Comparison of ENCODE assay signal across 15 cellular contexts in the genomic region with DNA sequence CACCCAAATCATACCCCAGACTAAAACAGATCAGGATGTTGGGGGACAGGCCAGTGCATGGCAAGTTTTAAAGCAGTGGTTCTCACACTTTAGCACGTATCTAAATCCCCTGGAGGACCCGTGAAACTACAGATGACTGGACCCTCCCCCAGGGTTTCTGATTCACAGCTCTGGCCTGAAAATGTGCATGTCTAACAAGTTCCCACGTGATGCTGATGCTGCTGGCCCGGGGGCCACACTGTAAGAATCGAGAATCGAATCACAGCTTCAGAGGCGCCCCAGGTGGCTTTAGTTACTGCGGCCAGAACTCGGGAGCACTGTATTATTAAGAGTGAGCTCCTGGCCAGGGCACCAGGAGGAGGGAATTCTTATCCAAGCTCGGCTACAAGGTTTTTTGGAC. TPM values are rescaled to one million over a fixed set of nuclear protein-coding genes. Genes with fewer than 3 reads are reported as not detected.
DNase-seq lines count a peak whose midpoint lies in the region; ATAC-seq and TF ChIP-seq lines count a peak whose summit lies in the region.
"Had no signal": no experiment of that assay in that cellular context is flagged by ENCODE, and none has a peak within 500 bp of the region (broad histone marks: within the 10 kb centered on the region; RNA-seq: fewer than 3 reads in every experiment).

No MANE protein-coding gene starts in this region.

- CTCF ChIA-PET in activated CD4-positive, alpha-beta memory T cell treated with anti-CD3 and anti-CD28 coated beads for 36 hours (lab: Charles Lee): interaction anchor here (0.8 to 6.5 kb wide), 6 partner anchors 9 to 405 kb away, joined by 3 to 51 read pairs (median 8); partner anchors contain the start of gene ADAMTS17

- ATAC-seq in right cardiac atrium (no peak), GM21723 (IDR thresholded peaks at IDR 0.05; ENCODE audit: unreplicated experiment) (no peak), left colon (no peak)
- ATAC-seq in stimulated activated naive CD8-positive, alpha-beta T cell treated with anti-CD3 and anti-CD28 coated beads, Interleukin-15, amount 100 ng/mL, for 72 hours: peak; percentile 82
- ATAC-seq: foreskin keratinocyte, PC-3 had no signal

- no peak for TF ChIP-seq CTCF in right atrium auricular region (IDR thresholded peaks at IDR 0.05)
- TF ChIP-seq CTCF in coronary artery (IDR thresholded peaks at IDR 0.05): no peak

- H3K27me3 ChIP-seq in right atrium auricular region (no peaks in the 10 kb centered on the region), right cardiac atrium (ENCODE audit: control insufficient read depth, insufficient read depth) (no peaks in the 10 kb centered on the region)

- no peak overlapping the region for H3K4me3 Mint-ChIP-seq in activated CD4-positive, alpha-beta memory T cell treated with anti-CD3 and anti-CD28 coated beads for 36 hours
- H3K4me3 Mint-ChIP-seq in stimulated activated naive CD8-positive, alpha-beta T cell treated with anti-CD3 and anti-CD28 coated beads, Interleukin-15, amount 100 ng/mL, for 72 hours: peak overlapping the region; percentile 61 to 71
- H3K4me3 Mint-ChIP-seq: naive B cell had no signal

- H3K27me3 Mint-ChIP-seq in activated CD4-positive, alpha-beta memory T cell treated with anti-CD3 and anti-CD28 coated beads for 36 hours: no peaks in the 10 kb centered on the region
- peaks cover 30% of the 10 kb centered on the region for H3K27me3 Mint-ChIP-seq in stimulated activated naive CD8-positive, alpha-beta T cell treated with anti-CD3 and anti-CD28 coated beads, Interleukin-15, amount 100 ng/mL, for 72 hours

- H3K36me3 ChIP-seq in right atrium auricular region: no peaks in the 10 kb centered on the region
- H3K36me3 ChIP-seq: cardiac muscle cell, lower lobe of right lung, WERI-Rb-1 had no signal

- H3K4me3 ChIP-seq in right atrium auricular region (no peak overlapping the region), right cardiac atrium (ENCODE audit: low read length) (no peak overlapping the region), coronary artery (no peak overlapping the region)
- H3K4me3 ChIP-seq: cardiac muscle cell, lower lobe of right lung had no signal

- H3K9me3 Mint-ChIP-seq in activated CD4-positive, alpha-beta memory T cell treated with anti-CD3 and anti-CD28 coated beads for 36 hours: no peaks in the 10 kb centered on the region
- no peaks in the 10 kb centered on the region for H3K9me3 Mint-ChIP-seq in stimulated activated naive CD8-positive, alpha-beta T cell treated with anti-CD3 and anti-CD28 coated beads, Interleukin-15, amount 100 ng/mL, for 72 hours

- peak; percentile 50 for DNase-seq in right atrium auricular region (ENCODE audit: low spot score)
- DNase-seq in right cardiac atrium: no peak
- peak; percentile 70 for DNase-seq in activated CD4-positive, alpha-beta memory T cell treated with anti-CD3 and anti-CD28 coated beads for 36 hours
- peak; percentile 47 for DNase-seq in coronary artery (ENCODE audit: low spot score)
- DNase-seq in stimulated activated naive CD8-positive, alpha-beta T cell treated with anti-CD3 and anti-CD28 coated beads, Interleukin-15, amount 100 ng/mL, for 72 hours: peak; percentile 22 to 60
- DNase-seq in activated gamma-delta T cell treated with Interleukin-2 at 50 U/mL for 16 hours: no peak
- no peak for DNase-seq in left colon
- DNase-seq: foreskin keratinocyte, lower lobe of right lung, naive B cell, NCI-H1436, PC-3, WERI-Rb-1 had no signal

- no peaks in the 10 kb centered on the region for H3K9me3 ChIP-seq in right atrium auricular region
- H3K9me3 ChIP-seq in right cardiac atrium (ENCODE audit: control insufficient read depth, low read length): no peaks in the 10 kb centered on the region
- H3K9me3 ChIP-seq: lower lobe of right lung had no signal

- 71% methylated on average over 10 of the region's 10 CpGs for WGBS in right cardiac atrium

- H3K4me1 Mint-ChIP-seq in activated CD4-positive, alpha-beta memory T cell treated with anti-CD3 and anti-CD28 coated beads for 36 hours (ENCODE audit: low read depth): peaks cover 50% of the 10 kb centered on the region
- H3K4me1 Mint-ChIP-seq in stimulated activated naive CD8-positive, alpha-beta T cell treated with anti-CD3 and anti-CD28 coated beads, Interleukin-15, amount 100 ng/mL, for 72 hours: peaks cover 66% of the 10 kb centered on the region
- H3K4me1 Mint-ChIP-seq: naive B cell had no signal

- H3K27ac ChIP-seq in right atrium auricular region: no peak overlapping the region
- no peak overlapping the region for H3K27ac ChIP-seq in right cardiac atrium (ENCODE audit: low read length)
- no peak overlapping the region for H3K27ac ChIP-seq in coronary artery
- H3K27ac ChIP-seq: cardiac muscle cell, foreskin keratinocyte, lower lobe of right lung, WERI-Rb-1 had no signal

- peaks cover 0 to 7% of the 10 kb centered on the region in 2 donors for H3K4me1 ChIP-seq in right atrium auricular region
- H3K4me1 ChIP-seq in right cardiac atrium (ENCODE audit: control insufficient read depth, insufficient read depth, low read length): no peaks in the 10 kb centered on the region
- H3K4me1 ChIP-seq: foreskin keratinocyte, lower lobe of right lung had no signal

- intact Hi-C loops in right cardiac atrium (cut with DNase I) (loop anchor here in 2 of 4 donors (10.0 kb wide), 2 partner anchors 125 to 375 kb away; no protein-coding TSS in a partner anchor), left colon (cut with DNase I, micrococcal nuclease) (no loop called here)
- intact Hi-C loops in activated CD4-positive, alpha-beta memory T cell treated with anti-CD3 and anti-CD28 coated beads for 36 hours (cut with micrococcal nuclease): loop anchor here (1.0 to 10.0 kb wide), 3 partner anchors 12 to 1045 kb away; partner anchors contain the start of gene MEF2A

- POLR2A ChIA-PET in activated CD4-positive, alpha-beta memory T cell treated with anti-CD3 and anti-CD28 coated beads for 36 hours (lab: Charles Lee): interaction anchor here (0.9 kb wide), 1 partner anchor 9 kb away, joined by 3 read pairs; no protein-coding TSS in a partner anchor

- no peak overlapping the region for H3K27ac Mint-ChIP-seq in activated CD4-positive, alpha-beta memory T cell treated with anti-CD3 and anti-CD28 coated beads for 36 hours
- H3K27ac Mint-ChIP-seq in stimulated activated naive CD8-positive, alpha-beta T cell treated with anti-CD3 and anti-CD28 coated beads, Interleukin-15, amount 100 ng/mL, for 72 hours: no peak overlapping the region
- H3K27ac Mint-ChIP-seq: naive B cell had no signal

- peaks cover 4% of the 10 kb centered on the region for H3K36me3 Mint-ChIP-seq in activated CD4-positive, alpha-beta memory T cell treated with anti-CD3 and anti-CD28 coated beads for 36 hours
- H3K36me3 Mint-ChIP-seq: naive B cell had no signal

RNA-seq across cellular contexts. Expression of gene ADAMTS17, which starts 11.6 kb away (rescaled TPM):
- total RNA-seq in right atrium auricular region (1 to 10 TPM; 3.6 to 4.4 TPM), right cardiac atrium (1 to 10 TPM; 2.4 to 6.5 (median 3.5) TPM), left colon (1 to 10 TPM; 5.9 to 7.4 TPM)
- 1.2 TPM for polyA plus RNA-seq in right cardiac atrium
- total RNA-seq in activated CD4-positive, alpha-beta memory T cell treated with anti-CD3 and anti-CD28 coated beads for 36 hours: 1 to 10 TPM in 1 of 2 experiments, under 1 TPM in 1; 0.99 to 1.2 TPM

Comparison
In these comparisons a context has a peak if more than half of its experiments do, and no peak if none do; other contexts are left out.
1. DNase-seq: peak in right atrium auricular region (single experiment), activated CD4-positive, alpha-beta memory T cell treated with anti-CD3 and anti-CD28 coated beads for 36 hours (single experiment), coronary artery (single experiment) and stimulated activated naive CD8-positive, alpha-beta T cell treated with anti-CD3 and anti-CD28 coated beads, Interleukin-15, amount 100 ng/mL, for 72 hours (2 of 2); none in right cardiac atrium (0 of 3), activated gamma-delta T cell treated with Interleukin-2 at 50 U/mL for 16 hours (single experiment) and left colon (0 of 2).